ENCODE assay signal across 1 cellular context in genomic region chr1:12477936-12478611, GRCh38.
TF ChIP-seq lines count a peak whose summit lies in the region.

No MANE protein-coding gene starts in this region.

TF ChIP-seq in HepG2, 621 proteins besides CTCF, POLR2A, EP300 and RAD21 (continued from another document and continues in another):
- TF ChIP-seq RERE (CRISPR knock-in tag; IDR thresholded peaks at IDR 0.05; ENCODE audit: low read depth) (peak; percentile 80), CC2D1A (CRISPR knock-in tag; IDR thresholded peaks at IDR 0.05) (no peak), LBX2 (CRISPR knock-in tag; IDR thresholded peaks at IDR 0.05; ENCODE audit: borderline replicate concordance) (0 out of 2 replicates have a peak, but pooled peaks have one; percentile 64), ZFP82 (CRISPR knock-in tag; IDR thresholded peaks at IDR 0.05; ENCODE audit: borderline replicate concordance) (no peak), ZNF232 (CRISPR knock-in tag; IDR thresholded peaks at IDR 0.05; ENCODE audit: borderline replicate concordance) (peak; percentile 77; the same call in 1 of the 2 replicates), ADNP (CRISPR knock-in tag; IDR thresholded peaks at IDR 0.05) (no peak), ZEB1 (IDR thresholded peaks at IDR 0.05; ENCODE audit: insufficient replicate concordance, low read depth) (no peak), CBX2 (IDR thresholded peaks at IDR 0.05; ENCODE audit: low read depth, low read length) (no peak), CBX2 (CRISPR knock-in tag; IDR thresholded peaks at IDR 0.05; ENCODE audit: low read depth) (no peak), ZNF724P (CRISPR knock-in tag; IDR thresholded peaks at IDR 0.05; ENCODE audit: borderline replicate concordance) (no peak), SOX13 (IDR thresholded peaks at IDR 0.05) (no peak), SOX13 (CRISPR knock-in tag; conservative IDR thresholded peaks at IDR 0.05 in 1 of 2, IDR thresholded peaks at IDR 0.05 in 1 of 2) (peak in 1 of 2 experiments; percentile 92; a peak in 2 of 4 replicates), RORA (CRISPR knock-in tag; IDR thresholded peaks at IDR 0.05) (no peak), SUZ12 (IDR thresholded peaks at IDR 0.05; ENCODE audit: low read depth, low read length) (no peak), TBP (CRISPR knock-in tag; IDR thresholded peaks at IDR 0.05) (no peak), ZNF451 (CRISPR knock-in tag; IDR thresholded peaks at IDR 0.05) (peak; percentile 63; the same call in 1 of the 2 replicates), TRAFD1 (CRISPR knock-in tag; IDR thresholded peaks at IDR 0.05; ENCODE audit: borderline replicate concordance) (no peak), HNF4G (IDR thresholded peaks at IDR 0.05; ENCODE audit: borderline replicate concordance, low read depth, low read length) (no peak), HNF4G (CRISPR knock-in tag; IDR thresholded peaks at IDR 0.05; ENCODE audit: borderline replicate concordance, low read depth) (peak; percentile 58; the same call in 1 of the 2 replicates), ZFP1 (CRISPR knock-in tag; IDR thresholded peaks at IDR 0.05) (peak; percentile 43; the same call in 1 of the 2 replicates), ZMYM2 (CRISPR knock-in tag; IDR thresholded peaks at IDR 0.05) (peak; percentile 59; the same call in 1 of the 2 replicates), AGO1 (IDR thresholded peaks at IDR 0.05; ENCODE audit: low read depth, low read length, poor library complexity, severe bottlenecking) (no peak), CEBPG (CRISPR knock-in tag; IDR thresholded peaks at IDR 0.05) (0 out of 2 replicates have a peak, but pooled peaks have one; percentile 41), RARA (CRISPR knock-in tag; IDR thresholded peaks at IDR 0.05) (peak; percentile 100), ZFP62 (CRISPR knock-in tag; IDR thresholded peaks at IDR 0.05) (no peak), HNF4A (CRISPR knock-in tag; IDR thresholded peaks at IDR 0.05) (peak; percentile 86), FOXK2 (IDR thresholded peaks at IDR 0.05) (no peak), BHLHE40 (IDR thresholded peaks at IDR 0.05; ENCODE audit: low read length) (no peak), RBAK (CRISPR knock-in tag; IDR thresholded peaks at IDR 0.05) (no peak), CCAR2 (optimal IDR thresholded peaks at IDR 0.05; ENCODE audit: low read depth, low read length) (no peak), GATAD1 (CRISPR knock-in tag; IDR thresholded peaks at IDR 0.05) (peak; percentile 70), NAIF1 (CRISPR knock-in tag; IDR thresholded peaks at IDR 0.05; ENCODE audit: borderline replicate concordance) (peak; percentile 65), RNF2 (conservative IDR thresholded peaks at IDR 0.05; ENCODE audit: low read depth) (peak; percentile 57; the same call in 1 of the 2 replicates), NFYC (CRISPR knock-in tag; IDR thresholded peaks at IDR 0.05) (no peak), ZNF883 (CRISPR knock-in tag; IDR thresholded peaks at IDR 0.05; ENCODE audit: not compliant biosample characterization) (peak; percentile 67), ZNF101 (CRISPR knock-in tag; IDR thresholded peaks at IDR 0.05; ENCODE audit: borderline replicate concordance, low read depth) (no peak), CSRNP2 (CRISPR knock-in tag; conservative IDR thresholded peaks at IDR 0.05; ENCODE audit: low read depth) (no peak), ZKSCAN5 (CRISPR knock-in tag; IDR thresholded peaks at IDR 0.05) (no peak)
- TF ChIP-seq, protein P1, sequence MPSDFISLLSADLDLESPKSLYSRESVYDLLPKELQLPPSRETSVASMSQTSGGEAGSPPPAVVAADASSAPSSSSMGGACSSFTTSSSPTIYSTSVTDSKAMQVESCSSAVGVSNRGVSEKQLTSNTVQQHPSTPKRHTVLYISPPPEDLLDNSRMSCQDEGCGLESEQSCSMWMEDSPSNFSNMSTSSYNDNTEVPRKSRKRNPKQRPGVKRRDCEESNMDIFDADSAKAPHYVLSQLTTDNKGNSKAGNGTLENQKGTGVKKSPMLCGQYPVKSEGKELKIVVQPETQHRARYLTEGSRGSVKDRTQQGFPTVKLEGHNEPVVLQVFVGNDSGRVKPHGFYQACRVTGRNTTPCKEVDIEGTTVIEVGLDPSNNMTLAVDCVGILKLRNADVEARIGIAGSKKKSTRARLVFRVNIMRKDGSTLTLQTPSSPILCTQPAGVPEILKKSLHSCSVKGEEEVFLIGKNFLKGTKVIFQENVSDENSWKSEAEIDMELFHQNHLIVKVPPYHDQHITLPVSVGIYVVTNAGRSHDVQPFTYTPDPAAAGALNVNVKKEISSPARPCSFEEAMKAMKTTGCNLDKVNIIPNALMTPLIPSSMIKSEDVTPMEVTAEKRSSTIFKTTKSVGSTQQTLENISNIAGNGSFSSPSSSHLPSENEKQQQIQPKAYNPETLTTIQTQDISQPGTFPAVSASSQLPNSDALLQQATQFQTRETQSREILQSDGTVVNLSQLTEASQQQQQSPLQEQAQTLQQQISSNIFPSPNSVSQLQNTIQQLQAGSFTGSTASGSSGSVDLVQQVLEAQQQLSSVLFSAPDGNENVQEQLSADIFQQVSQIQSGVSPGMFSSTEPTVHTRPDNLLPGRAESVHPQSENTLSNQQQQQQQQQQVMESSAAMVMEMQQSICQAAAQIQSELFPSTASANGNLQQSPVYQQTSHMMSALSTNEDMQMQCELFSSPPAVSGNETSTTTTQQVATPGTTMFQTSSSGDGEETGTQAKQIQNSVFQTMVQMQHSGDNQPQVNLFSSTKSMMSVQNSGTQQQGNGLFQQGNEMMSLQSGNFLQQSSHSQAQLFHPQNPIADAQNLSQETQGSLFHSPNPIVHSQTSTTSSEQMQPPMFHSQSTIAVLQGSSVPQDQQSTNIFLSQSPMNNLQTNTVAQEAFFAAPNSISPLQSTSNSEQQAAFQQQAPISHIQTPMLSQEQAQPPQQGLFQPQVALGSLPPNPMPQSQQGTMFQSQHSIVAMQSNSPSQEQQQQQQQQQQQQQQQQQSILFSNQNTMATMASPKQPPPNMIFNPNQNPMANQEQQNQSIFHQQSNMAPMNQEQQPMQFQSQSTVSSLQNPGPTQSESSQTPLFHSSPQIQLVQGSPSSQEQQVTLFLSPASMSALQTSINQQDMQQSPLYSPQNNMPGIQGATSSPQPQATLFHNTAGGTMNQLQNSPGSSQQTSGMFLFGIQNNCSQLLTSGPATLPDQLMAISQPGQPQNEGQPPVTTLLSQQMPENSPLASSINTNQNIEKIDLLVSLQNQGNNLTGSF (CRISPR knock-in tag; IDR thresholded peaks at IDR 0.05) = 0 out of 2 replicates have a peak, but pooled peaks have one; percentile 40
- TF ChIP-seq, protein P2, sequence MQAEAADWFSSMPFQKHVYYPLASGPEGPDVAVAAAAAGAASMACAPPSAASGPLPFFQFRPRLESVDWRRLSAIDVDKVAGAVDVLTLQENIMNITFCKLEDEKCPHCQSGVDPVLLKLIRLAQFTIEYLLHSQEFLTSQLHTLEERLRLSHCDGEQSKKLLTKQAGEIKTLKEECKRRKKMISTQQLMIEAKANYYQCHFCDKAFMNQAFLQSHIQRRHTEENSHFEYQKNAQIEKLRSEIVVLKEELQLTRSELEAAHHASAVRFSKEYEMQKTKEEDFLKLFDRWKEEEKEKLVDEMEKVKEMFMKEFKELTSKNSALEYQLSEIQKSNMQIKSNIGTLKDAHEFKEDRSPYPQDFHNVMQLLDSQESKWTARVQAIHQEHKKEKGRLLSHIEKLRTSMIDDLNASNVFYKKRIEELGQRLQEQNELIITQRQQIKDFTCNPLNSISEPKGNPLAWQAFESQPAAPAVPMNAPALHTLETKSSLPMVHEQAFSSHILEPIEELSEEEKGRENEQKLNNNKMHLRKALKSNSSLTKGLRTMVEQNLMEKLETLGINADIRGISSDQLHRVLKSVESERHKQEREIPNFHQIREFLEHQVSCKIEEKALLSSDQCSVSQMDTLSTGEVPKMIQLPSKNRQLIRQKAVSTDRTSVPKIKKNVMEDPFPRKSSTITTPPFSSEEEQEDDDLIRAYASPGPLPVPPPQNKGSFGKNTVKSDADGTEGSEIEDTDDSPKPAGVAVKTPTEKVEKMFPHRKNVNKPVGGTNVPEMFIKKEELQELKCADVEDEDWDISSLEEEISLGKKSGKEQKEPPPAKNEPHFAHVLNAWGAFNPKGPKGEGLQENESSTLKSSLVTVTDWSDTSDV (CRISPR knock-in tag; IDR thresholded peaks at IDR 0.05) = no peak
- TF ChIP-seq, protein P3, sequence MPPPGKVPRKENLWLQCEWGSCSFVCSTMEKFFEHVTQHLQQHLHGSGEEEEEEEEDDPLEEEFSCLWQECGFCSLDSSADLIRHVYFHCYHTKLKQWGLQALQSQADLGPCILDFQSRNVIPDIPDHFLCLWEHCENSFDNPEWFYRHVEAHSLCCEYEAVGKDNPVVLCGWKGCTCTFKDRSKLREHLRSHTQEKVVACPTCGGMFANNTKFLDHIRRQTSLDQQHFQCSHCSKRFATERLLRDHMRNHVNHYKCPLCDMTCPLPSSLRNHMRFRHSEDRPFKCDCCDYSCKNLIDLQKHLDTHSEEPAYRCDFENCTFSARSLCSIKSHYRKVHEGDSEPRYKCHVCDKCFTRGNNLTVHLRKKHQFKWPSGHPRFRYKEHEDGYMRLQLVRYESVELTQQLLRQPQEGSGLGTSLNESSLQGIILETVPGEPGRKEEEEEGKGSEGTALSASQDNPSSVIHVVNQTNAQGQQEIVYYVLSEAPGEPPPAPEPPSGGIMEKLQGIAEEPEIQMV (CRISPR knock-in tag; IDR thresholded peaks at IDR 0.05; ENCODE audit: low read depth) = no peak; the same call in 1 of the 2 replicates
- TF ChIP-seq, protein P4, sequence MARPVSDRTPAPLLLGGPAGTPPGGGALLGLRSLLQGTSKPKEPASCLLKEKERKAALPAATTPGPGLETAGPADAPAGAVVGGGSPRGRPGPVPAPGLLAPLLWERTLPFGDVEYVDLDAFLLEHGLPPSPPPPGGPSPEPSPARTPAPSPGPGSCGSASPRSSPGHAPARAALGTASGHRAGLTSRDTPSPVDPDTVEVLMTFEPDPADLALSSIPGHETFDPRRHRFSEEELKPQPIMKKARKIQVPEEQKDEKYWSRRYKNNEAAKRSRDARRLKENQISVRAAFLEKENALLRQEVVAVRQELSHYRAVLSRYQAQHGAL (CRISPR knock-in tag; IDR thresholded peaks at IDR 0.05; ENCODE audit: not compliant biosample characterization) = no peak
- TF ChIP-seq, protein P5, sequence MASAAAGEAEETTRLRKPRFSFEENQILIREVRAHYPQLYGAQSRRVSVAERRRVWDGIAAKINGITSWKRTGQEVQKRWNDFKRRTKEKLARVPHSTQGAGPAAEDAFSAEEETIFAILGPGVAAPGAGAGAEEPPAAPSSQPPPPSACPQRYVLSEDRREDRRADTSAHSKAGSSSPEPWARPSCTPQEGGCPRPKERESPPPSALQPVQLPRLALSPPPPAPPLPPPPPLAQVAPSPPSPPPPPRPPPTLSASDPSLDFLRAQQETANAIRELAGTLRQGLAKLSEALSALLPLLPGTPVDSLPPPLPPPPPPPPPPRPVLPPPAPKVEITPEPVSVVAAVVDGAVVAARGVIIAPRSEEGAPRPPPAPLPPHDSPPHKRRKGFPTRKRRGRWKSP (CRISPR knock-in tag; IDR thresholded peaks at IDR 0.05) = peak; percentile 87
